In the genomic region with DNA sequence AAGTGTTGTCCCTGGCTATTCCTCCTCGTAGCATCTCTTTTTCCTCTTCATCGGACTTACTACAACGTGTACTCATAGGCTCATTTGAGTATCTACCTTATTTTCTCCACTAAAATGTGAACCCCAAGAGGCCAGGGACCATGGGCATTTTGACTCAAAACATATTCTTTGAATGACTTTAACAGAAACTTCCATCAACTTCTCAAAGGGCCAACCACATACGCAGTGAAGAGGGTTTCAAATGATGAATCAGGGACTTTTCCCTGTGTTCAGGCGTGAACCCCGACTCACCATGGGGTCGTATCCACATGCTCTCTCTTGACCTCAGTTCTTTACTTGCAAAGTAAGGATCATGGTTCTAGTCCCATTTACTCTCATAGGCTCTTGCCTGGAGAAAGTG, we compare ENCODE assay signal across 16 cellular contexts. TPM values are rescaled to one million over a fixed set of nuclear protein-coding genes. Genes with fewer than 3 reads are reported as not detected.
A peak's percentile ranks its signal among the peaks of the same experiment; 100 is the strongest.
DNase-seq lines count a peak whose midpoint lies in the region; ATAC-seq, FAIRE-seq and TF ChIP-seq lines count a peak whose summit lies in the region.
"Had no signal": no experiment of that assay in that cellular context is flagged by ENCODE, and none has a peak within 500 bp of the region (broad histone marks: within the 10 kb centered on the region; RNA-seq: fewer than 3 reads in every experiment).

No MANE protein-coding gene starts in this region.

- no peak overlapping the region; the same call in 1 of the 2 replicates for H3K9ac ChIP-seq in GM12878 (ENCODE audit: control insufficient read depth, insufficient read depth, low read length)

- H3K36me3 ChIP-seq in GM12878 (ENCODE audit: control insufficient read depth in 2 of 2, insufficient read depth in 2 of 2, low read length in 1 of 2): no peaks in the 10 kb centered on the region
- no peaks in the 10 kb centered on the region for H3K36me3 ChIP-seq in upper lobe of right lung
- H3K36me3 ChIP-seq: heart right ventricle, left ventricle myocardium inferior, neutrophil had no signal

- in situ Hi-C loops in GM12878 (cut with MboI): loop anchor here (25.0 kb wide), 2 partner anchors 165 to 1015 kb away; a partner anchor contains a TSS

- peak; percentile 49 for FAIRE-seq in GM12878 (lab: Jason Lieb, UNC)
- FAIRE-seq: A204.1 had no signal

- no peak for TF ChIP-seq POLR2A in GM12878 (IDR thresholded peaks at IDR 0.05; ENCODE audit: low read depth, low read length)

- H3K4me2 ChIP-seq in GM12878 (ENCODE audit: control insufficient read depth, insufficient read depth): peak overlapping the region; percentile 66

- no peaks in the 10 kb centered on the region for H3K27me3 ChIP-seq in GM12878 (replicated peaks in 1 of 2; ENCODE audit: control insufficient read depth in 2 of 2, insufficient read depth in 2 of 2, low read length in 1 of 2)
- no peaks in the 10 kb centered on the region for H3K27me3 ChIP-seq in upper lobe of right lung
- H3K27me3 ChIP-seq: body of pancreas, heart right ventricle had no signal

- H3K4me3 ChIP-seq in GM12878 (no peak overlapping the region), upper lobe of right lung (no peak overlapping the region)
- H3K4me3 ChIP-seq: body of pancreas, heart right ventricle, left ventricle myocardium inferior had no signal

- H3K4me1 ChIP-seq in GM12878 (ENCODE audit: control insufficient read depth, insufficient read depth, low read length) (peaks cover 34% of the 10 kb centered on the region), upper lobe of right lung (no peaks in the 10 kb centered on the region)
- H3K4me1 ChIP-seq: body of pancreas, left ventricle myocardium inferior had no signal

- SMC1A ChIA-PET in GM12878 (lab: Charles Lee; ENCODE audit: uncharacterized antibody, unreplicated experiment): interaction anchor here (1.1 to 4.7 kb wide), 10 partner anchors 9 to 162 kb away, joined by 4 to 22 read pairs (median 8); no protein-coding TSS in a partner anchor

- TF ChIP-seq EP300 in GM12878 (IDR thresholded peaks at IDR 0.05; ENCODE audit: borderline replicate concordance in 1 of 2, control insufficient read depth in 1 of 2, low read depth in 2 of 2, low read length in 2 of 2): peak; percentile 54 to 80; a peak in 2 of 4 replicates

- H3K27ac ChIP-seq in GM12878 (ENCODE audit: control insufficient read depth, insufficient read depth): peak overlapping the region; percentile 27
- H3K27ac ChIP-seq in upper lobe of right lung: no peak overlapping the region
- H3K27ac ChIP-seq: body of pancreas, heart right ventricle, left ventricle myocardium inferior, neutrophil had no signal

- DNase-seq in activated CD4-positive, alpha-beta T cell treated with anti-CD3 and anti-CD28 coated beads for 48 hours: peak; percentile 70
- DNase-seq in activated CD4-positive, alpha-beta T cell treated with anti-CD3 and anti-CD28 coated beads, Interleukin-2, amount 50 U/mL, for 4 hours: no peak
- DNase-seq in GM12878 (ENCODE audit: low read depth, low spot score): peak; percentile 73
- no peak for DNase-seq in cardiac septum (ENCODE audit: low spot score)
- DNase-seq in nucleus accumbens (lab: John Stamatoyannopoulos, UW): no peak
- no peak for DNase-seq in upper lobe of right lung
- DNase-seq: body of pancreas, Calu3, heart right ventricle, IMR-90, left ventricle myocardium inferior, NCI-H1694 had no signal

- H3K9me3 ChIP-seq in GM12878 (replicated peaks; ENCODE audit: control insufficient read depth, insufficient read depth, low read length) (no peaks in the 10 kb centered on the region), upper lobe of right lung (no peaks in the 10 kb centered on the region)
- H3K9me3 ChIP-seq: body of pancreas, heart right ventricle, left ventricle myocardium inferior, neutrophil had no signal

- intact Hi-C loops in GM12878 (cut with micrococcal nuclease; ENCODE audit: unreplicated experiment): loop anchor here (1.0 to 2.0 kb wide), 2 partner anchors 19 to 38 kb away; no protein-coding TSS in a partner anchor
- intact Hi-C loops in cardiac septum (cut with DNase I): no loop called here
- intact Hi-C loops in upper lobe of right lung (cut with DNase I): no loop called here

- H4K20me1 ChIP-seq in GM12878 (ENCODE audit: control insufficient read depth, insufficient read depth): no peaks in the 10 kb centered on the region

- TF ChIP-seq RAD21 in GM12878 (IDR thresholded peaks at IDR 0.05; ENCODE audit: insufficient read depth, low read depth, low read length): no peak

- CTCF ChIA-PET in GM12878 (lab: Yijun Ruan, JAX): interaction anchor here (0.6 to 1.0 kb wide), 3 partner anchors 18 to 287 kb away, joined by 3 read pairs; no protein-coding TSS in a partner anchor

- WGBS in GM12878 (ENCODE audit: insufficient coverage, insufficient replicate concordance, low lambda C conversion rate, missing lambda C conversion rate): 0% methylated on average over 7 of the region's 7 CpGs

- H2AFZ ChIP-seq in GM12878 (ENCODE audit: control insufficient read depth, low read depth, low read length): no peak overlapping the region; the same call in 1 of the 2 replicates

- TF ChIP-seq CTCF in GM12878 (IDR thresholded peaks at IDR 0.05 in 2 of 3, conservative IDR thresholded peaks at IDR 0.05 in 1 of 3; ENCODE audit: control insufficient read depth in 2 of 3, extremely low read depth in 1 of 3, insufficient read depth in 1 of 3, low read depth in 3 of 3, low read length in 3 of 3) (no peak), upper lobe of right lung (IDR thresholded peaks at IDR 0.05) (no peak)

- no peaks in the 10 kb centered on the region for H3K79me2 ChIP-seq in GM12878 (ENCODE audit: control insufficient read depth, insufficient read depth, low read length)

- RAD21 ChIA-PET in GM12878 (lab: Charles Lee; ENCODE audit: unreplicated experiment): interaction anchor here (0.9 to 2.1 kb wide), 4 partner anchors 19 to 336 kb away, joined by 3 to 22 read pairs (median 6); no protein-coding TSS in a partner anchor

- BruUV-seq in GM12878 (replicated peaks; lab: Mats Ljungman, UMichigan): no TSS peak

- ATAC-seq in GM19035 (IDR thresholded peaks at IDR 0.05; ENCODE audit: unreplicated experiment) (peak; percentile 54), HG02885 (IDR thresholded peaks at IDR 0.05; ENCODE audit: poor library complexity, unreplicated experiment) (peak; percentile 61), GM12878 (peak; percentile 69), upper lobe of right lung (no peak)
- ATAC-seq: body of pancreas, heart right ventricle had no signal

- POLR2A ChIA-PET in GM12878 (lab: Charles Lee): interaction anchor here (0.8 to 0.9 kb wide), 2 partner anchors 18 to 34 kb away, joined by 3 to 6 read pairs; no protein-coding TSS in a partner anchor

RNA-seq across cellular contexts. Expression of a gene that starts 20.2 kb away (rescaled TPM):
- total RNA-seq in GM12878 (2013; cell fraction: nucleolus; rRNA removed): 79.5 and 87.9 TPM in 2 replicates
- 9.4 and 14.7 TPM in 2 replicates for total RNA-seq in GM12878 (2014; rRNA removed)
- total RNA-seq in GM12878 (2014; rRNA removed; fragmentation: Illumina TruSeq; extraction: Trizol): 13.1 and 14.1 TPM in 2 replicates
- 14.3 and 14.9 TPM in 2 replicates for total RNA-seq in GM12878 (2021)
- polyA plus RNA-seq in GM12878 (2011; ENCODE audit: low read depth): 9.2 TPM
- polyA plus RNA-seq in GM12878 (2011; rRNA removed): 14.9 and 19.3 TPM in 2 replicates
- 10.5 and 19.3 TPM in 2 replicates for polyA plus RNA-seq in GM12878 (2011; cell fraction: cytosol; rRNA removed)
- 28.2 and 30.6 TPM in 2 replicates for polyA plus RNA-seq in GM12878 (2011; cell fraction: nucleus; rRNA removed)
- 11.0 and 19.5 TPM in 2 replicates for polyA plus RNA-seq in GM12878 (2012)
- 20.8 and 27.4 TPM in 2 replicates for polyA plus RNA-seq in GM12878 (2014; fragmentation: Illumina TruSeq; extraction: Trizol)
- 1 to 10 TPM; 5.4 to 6.4 TPM for polyA plus RNA-seq in GM12878 (2014; fragmentation: Nextera tagmentation; extraction: Ambion mirVana)
- polyA plus RNA-seq in GM12878 (2014; rRNA removed): 12.1 and 12.6 TPM in 2 replicates
- 10 to 100 TPM in 1 of 2 experiments, 1 to 10 TPM in 1; 9.0 to 12.9 TPM for polyA plus RNA-seq in GM12878 (2016; fragmentation: Nextera tagmentation; extraction: Ambion mirVana)
- 18.3 and 18.7 TPM in 2 replicates for polyA minus RNA-seq in GM12878 (2011; rRNA and poly(A)+ RNA removed)
- 6.0 and 8.0 TPM in 2 replicates for polyA minus RNA-seq in GM12878 (2011; cell fraction: cytosol; rRNA and poly(A)+ RNA removed)
- polyA minus RNA-seq in GM12878 (2011; cell fraction: nucleus; rRNA and poly(A)+ RNA removed): 30.0 and 62.4 TPM in 2 replicates
- total RNA-seq in cardiac septum: 44.6 TPM
- total RNA-seq in upper lobe of right lung: 26.5 TPM

RNA-seq across cellular contexts. Expression of a gene that starts 57.3 kb away (rescaled TPM):
- total RNA-seq in GM12878 (2013; cell fraction: nucleolus; rRNA removed): 52.1 and 55.0 TPM in 2 replicates
- total RNA-seq in GM12878 (2014; rRNA removed) (11.5 and 12.4 TPM in 2 replicates), GM12878 (2014; rRNA removed; fragmentation: Illumina TruSeq; extraction: Trizol) (6.1 and 6.4 TPM in 2 replicates), GM12878 (2021) (25.7 and 26.9 TPM in 2 replicates), cardiac septum (42.1 TPM), upper lobe of right lung (60.5 TPM)
- 4.2 TPM for polyA plus RNA-seq in GM12878 (2011; ENCODE audit: low read depth)
- polyA plus RNA-seq in GM12878 (2011; rRNA removed) (5.1 and 14.7 TPM in 2 replicates), GM12878 (2014; fragmentation: Illumina TruSeq; extraction: Trizol) (21.0 and 21.5 TPM in 2 replicates), GM12878 (2014; fragmentation: Nextera tagmentation; extraction: Ambion mirVana) (1 to 10 TPM; 4.2 to 4.9 TPM), GM12878 (2014; rRNA removed) (8.3 and 9.9 TPM in 2 replicates), GM12878 (2016; fragmentation: Nextera tagmentation; extraction: Ambion mirVana) (10 to 100 TPM; 11.1 to 13.0 TPM)
- polyA plus RNA-seq in GM12878 (2011; cell fraction: cytosol; rRNA removed): 10.7 and 18.2 TPM in 2 replicates
- polyA plus RNA-seq in GM12878 (2011; cell fraction: nucleus; rRNA removed): 23.8 and 26.9 TPM in 2 replicates
- polyA plus RNA-seq in GM12878 (2012): 6.0 and 10.1 TPM in 2 replicates
- 16.6 and 21.5 TPM in 2 replicates for polyA minus RNA-seq in GM12878 (2011; rRNA and poly(A)+ RNA removed)
- polyA minus RNA-seq in GM12878 (2011; cell fraction: cytosol; rRNA and poly(A)+ RNA removed): 13.9 and 16.1 TPM in 2 replicates
- polyA minus RNA-seq in GM12878 (2011; cell fraction: nucleus; rRNA and poly(A)+ RNA removed): 8.1 and 10.8 TPM in 2 replicates

Comparison
In these comparisons a context has a peak if more than half of its experiments do, and no peak if none do; other contexts are left out.
1. DNase-seq: peak in activated CD4-positive, alpha-beta T cell treated with anti-CD3 and anti-CD28 coated beads for 48 hours (single experiment) and GM12878 (single experiment); none in activated CD4-positive, alpha-beta T cell treated with anti-CD3 and anti-CD28 coated beads, Interleukin-2, amount 50 U/mL, for 4 hours (0 of 2), cardiac septum (single experiment), nucleus accumbens (0 of 56) and upper lobe of right lung (single experiment).